Comparison of ENCODE assay signal across 23 cellular contexts in genomic region chr12:64931321-64931720, GRCh38.
"Had no signal": no experiment of that assay in that cellular context is flagged by ENCODE, and none has a peak within 500 bp of the region (broad histone marks: within the 10 kb centered on the region; RNA-seq: fewer than 3 reads in every experiment).

No MANE protein-coding gene starts in this region.

- FAIRE-seq: colon, endothelial cell of umbilical vein, frontal cortex, islet of Langerhans, keratinocyte had no signal

- H3K27ac ChIP-seq: coronary artery, dorsolateral prefrontal cortex, esophagus muscularis mucosa, foreskin keratinocyte, gastroesophageal sphincter, heart right ventricle, left lung, lower lobe of right lung had no signal

- H3K4me1 ChIP-seq: esophagus muscularis mucosa, foreskin keratinocyte, gastroesophageal sphincter, heart right ventricle, left lung, lower lobe of right lung had no signal

- DNase-seq: dermis blood vessel endothelial cell; dorsolateral prefrontal cortex; effector CD4-positive, alpha-beta T cell; effector memory CD4-positive, alpha-beta T cell; foreskin keratinocyte; glutamatergic neuron; head of caudate nucleus; heart right ventricle; hippocampal formation; left cardiac atrium; left lung; left ventricle myocardium superior; lower lobe of right lung; mesenchymal stem cell; mucosa of descending colon had no signal

- H3K36me3 ChIP-seq: esophagus muscularis mucosa, gastroesophageal sphincter, heart right ventricle, left lung, lower lobe of right lung had no signal

- H3K27me3 ChIP-seq: esophagus muscularis mucosa, left lung had no signal

- H3K4me3 ChIP-seq: coronary artery, dorsolateral prefrontal cortex, esophagus muscularis mucosa, gastroesophageal sphincter, heart right ventricle, left lung, lower lobe of right lung, mucosa of descending colon had no signal

- H3K9me3 ChIP-seq: esophagus muscularis mucosa, left lung, lower lobe of right lung, mucosa of descending colon had no signal
